In genomic region chr16:89330177-89330856, GRCh38 we compare ENCODE assay signal across 8 cellular contexts.
DNase-seq lines count a peak whose midpoint lies in the region; ATAC-seq and TF ChIP-seq lines count a peak whose summit lies in the region.

No MANE protein-coding gene starts in this region.

- H3K27ac ChIP-seq in AG04450 (ENCODE audit: low read depth, low read length) (peak overlapping the region; percentile 48), vagina (no peak overlapping the region)

- intact Hi-C loops in vagina (cut with DNase I) (loop anchor here (10.0 kb wide), 1 partner anchor 224 kb away; no protein-coding TSS in a partner anchor), left colon (cut with DNase I, micrococcal nuclease) (no loop called here)

- no peak for TF ChIP-seq POLR2A in vagina (IDR thresholded peaks at IDR 0.05)

- TF ChIP-seq CTCF in AG04450 (IDR thresholded peaks at IDR 0.05; ENCODE audit: low read depth, low read length) (no peak), vagina (IDR thresholded peaks at IDR 0.05) (no peak)

- no peak for ATAC-seq in left colon

- peak overlapping the region; percentile 10 for H3K4me3 Mint-ChIP-seq in activated naive CD8-positive, alpha-beta T cell treated with anti-CD3 and anti-CD28 coated beads for 36 hours

- H3K4me1 ChIP-seq in vagina, result peaks cover 82% of the 10 kb centered on the region

- DNase-seq in AG04450 (ENCODE audit: low read depth, low spot score) (no peak), HuH-7 (ENCODE audit: low spot score) (peak; percentile 71), kidney glomerular epithelial cell (lab: John Stamatoyannopoulos, UW) (peak; percentile 69), NCI-H1092 (lab: John Stamatoyannopoulos, UW) (no peak), vagina (ENCODE audit: extremely low spot score in 2 of 2) (no peak), superior temporal gyrus (ENCODE audit: extremely low spot score) (no peak), left colon (no peak)
- peak; percentile 42 for DNase-seq in activated naive CD8-positive, alpha-beta T cell treated with anti-CD3 and anti-CD28 coated beads for 36 hours

- H3K27me3 ChIP-seq in AG04450 (ENCODE audit: control insufficient read depth, insufficient read depth, low read length), result no peaks in the 10 kb centered on the region
- no peaks in the 10 kb centered on the region for H3K27me3 ChIP-seq in vagina

- H3K27ac Mint-ChIP-seq in activated naive CD8-positive, alpha-beta T cell treated with anti-CD3 and anti-CD28 coated beads for 36 hours, result peak overlapping the region; percentile 76

- H3K36me3 ChIP-seq in vagina, result no peaks in the 10 kb centered on the region

- H3K4me3 ChIP-seq in AG04450 (ENCODE audit: low read depth, low read length), result no peak overlapping the region
- H3K4me3 ChIP-seq in vagina, result no peak overlapping the region

- peaks cover 10% of the 10 kb centered on the region for H3K36me3 Mint-ChIP-seq in activated naive CD8-positive, alpha-beta T cell treated with anti-CD3 and anti-CD28 coated beads for 36 hours

- H3K9me3 Mint-ChIP-seq in activated naive CD8-positive, alpha-beta T cell treated with anti-CD3 and anti-CD28 coated beads for 36 hours, result no peaks in the 10 kb centered on the region

- CTCF ChIA-PET in AG04450 (lab: Charles Lee), result no interaction called here

- POLR2A ChIA-PET in AG04450 (lab: Yijun Ruan, JAX), result interaction anchor here (0.6 kb wide), 1 partner anchor 106 kb away, joined by 3 read pairs; no protein-coding TSS in a partner anchor

- H3K9me3 ChIP-seq in AG04450 (ENCODE audit: control insufficient read depth, insufficient read depth, low read length), result no peaks in the 10 kb centered on the region
- H3K9me3 ChIP-seq in vagina, result no peaks in the 10 kb centered on the region

- peaks cover 84% of the 10 kb centered on the region for H3K4me1 Mint-ChIP-seq in activated naive CD8-positive, alpha-beta T cell treated with anti-CD3 and anti-CD28 coated beads for 36 hours

- H3K27me3 Mint-ChIP-seq in activated naive CD8-positive, alpha-beta T cell treated with anti-CD3 and anti-CD28 coated beads for 36 hours, result no peaks in the 10 kb centered on the region

Comparison
In these comparisons a context has a peak if more than half of its experiments do, and no peak if none do; other contexts are left out.
1. DNase-seq: peak in HuH-7 (single experiment), activated naive CD8-positive, alpha-beta T cell treated with anti-CD3 and anti-CD28 coated beads for 36 hours (single experiment) and kidney glomerular epithelial cell (single experiment); none in AG04450 (single experiment), NCI-H1092 (single experiment), vagina (0 of 2), superior temporal gyrus (single experiment) and left colon (0 of 2).